8 cellular contexts compared by ENCODE assay signal in the genomic region with DNA sequence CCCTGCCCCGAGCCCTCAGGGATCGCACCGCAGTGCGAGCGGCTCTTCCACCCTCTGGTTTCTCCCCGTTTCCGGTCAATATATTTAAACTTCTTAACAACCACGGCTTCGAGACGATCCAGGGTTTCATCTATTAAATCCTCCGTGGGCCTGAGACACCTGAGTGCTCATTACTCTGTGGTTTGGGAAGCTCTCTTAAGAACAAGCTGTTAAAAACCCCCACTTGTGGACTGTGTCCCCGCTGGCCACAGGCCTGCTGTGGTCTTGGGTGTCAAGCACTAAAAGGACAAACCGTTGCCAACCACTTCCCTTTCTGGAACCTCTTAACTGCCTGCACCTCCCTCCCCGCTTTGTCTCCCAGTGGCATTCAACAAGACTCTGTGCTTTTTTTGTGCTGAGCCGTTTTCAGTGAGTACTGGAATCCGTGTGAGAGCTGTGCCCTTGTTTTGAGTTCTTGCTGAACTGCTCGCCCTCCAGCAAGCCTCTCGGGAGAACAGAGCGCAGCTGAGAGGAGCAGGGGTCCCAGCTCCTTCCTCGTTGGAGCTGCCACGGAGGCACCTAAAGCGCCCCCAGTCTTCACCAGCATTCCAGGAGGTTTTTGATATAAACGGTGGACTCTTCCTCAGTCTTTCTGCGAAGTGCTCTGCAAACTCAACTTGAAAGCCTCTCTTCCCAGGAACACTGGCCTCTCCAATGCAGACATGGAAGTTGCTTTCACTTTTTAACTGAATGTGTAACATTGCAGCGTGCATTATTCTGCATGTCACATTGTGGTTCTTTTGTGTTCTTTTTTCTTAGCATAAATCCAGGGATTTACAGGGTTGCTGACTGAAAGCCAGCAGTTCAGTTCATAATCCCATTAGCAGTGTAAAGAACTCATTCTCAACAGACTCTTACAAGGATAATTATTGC. TPM values are rescaled to one million over a fixed set of nuclear protein-coding genes. Genes with fewer than 3 reads are reported as not detected.
A peak's percentile ranks its signal among the peaks of the same experiment; 100 is the strongest.
DNase-seq lines count a peak whose midpoint lies in the region; FAIRE-seq and TF ChIP-seq lines count a peak whose summit lies in the region.

No MANE protein-coding gene starts in this region.

- H4K91ac ChIP-seq in H9 (ENCODE audit: insufficient read length, low read depth, low read length): no peak overlapping the region

- no peak overlapping the region for H2AK5ac ChIP-seq in H9 (ENCODE audit: insufficient read length, low read length)

- no peak overlapping the region for H4K8ac ChIP-seq in H9 (replicated peaks; ENCODE audit: insufficient read length, low read depth, low read length)

- H2AFZ ChIP-seq in H9 (ENCODE audit: low read length): peak overlapping the region; percentile 87

- H3K23ac ChIP-seq in H9 (ENCODE audit: insufficient read length, low read depth, low read length): no peak overlapping the region

- H4K20me1 ChIP-seq in H9 (ENCODE audit: control insufficient read depth, insufficient read depth, insufficient read length): no peaks in the 10 kb centered on the region

- no peak overlapping the region for H3T11ph ChIP-seq in H9 (ENCODE audit: low read length)

- CTCF ChIA-PET in MCF 10A (lab: Yijun Ruan, JAX): interaction anchor here (0.8 kb wide), 1 partner anchor 279 kb away, joined by 4 read pairs; no protein-coding TSS in a partner anchor

- H3K27me3 ChIP-seq in H9 (ENCODE audit: insufficient read depth, low read length): peaks cover 11% of the 10 kb centered on the region; the same call in 1 of the 2 replicates

- no peak overlapping the region for H2BK5ac ChIP-seq in H9 (ENCODE audit: insufficient read length, low read length)

- no peaks in the 10 kb centered on the region; the same call in 1 of the 2 replicates for H3K4me1 ChIP-seq in H9 (ENCODE audit: insufficient read depth, low read length)

- H2BK120ac ChIP-seq in H9 (ENCODE audit: low read depth, low read length, poor library complexity, severe bottlenecking): no peak overlapping the region

- H3K36me3 Mint-ChIP-seq in H9 (ENCODE audit: insufficient read depth in 1 of 3, low read depth in 3 of 3) (no peaks in the 10 kb centered on the region; a peak in 1 of 7 replicates), MCF 10A (ENCODE audit: insufficient read depth, unreplicated experiment) (no peaks in the 10 kb centered on the region)

- H2BK12ac ChIP-seq in H9 (ENCODE audit: insufficient read length, low read depth, low read length): no peak overlapping the region

- H3K9me3 Mint-ChIP-seq in H9 (no peaks in the 10 kb centered on the region; a peak in 1 of 5 replicates), MCF 10A (ENCODE audit: unreplicated experiment) (no peaks in the 10 kb centered on the region)

- no peak overlapping the region for H3K4ac ChIP-seq in H9 (ENCODE audit: low read depth, low read length)

- no peaks in the 10 kb centered on the region for H3K79me1 ChIP-seq in H9 (ENCODE audit: insufficient read depth, low read depth, low read length, poor library complexity, severe bottlenecking)

- no peak overlapping the region for H4K5ac ChIP-seq in H9 (ENCODE audit: insufficient read length, low read depth, low read length)

- peaks cover 6% of the 10 kb centered on the region for H3K23me2 ChIP-seq in H9 (ENCODE audit: insufficient read length, low read depth, low read length, poor library complexity, severe bottlenecking)

- no TSS peak for BruUV-seq in MCF 10A (replicated peaks; lab: Mats Ljungman, UMichigan)

- peak overlapping the region; percentile 70 for H3K4me2 ChIP-seq in H9 (ENCODE audit: insufficient read depth, insufficient read length, low read length)

- H3K9ac ChIP-seq in H9 (ENCODE audit: extremely low read depth, insufficient read length, low read length): no peak overlapping the region

- H3K27ac Mint-ChIP-seq in H9 (0 out of 7 replicates have a peak overlapping the region, but pooled peaks of 1 of the 3 experiments have one; percentile 49), MCF 10A (ENCODE audit: low read depth, unreplicated experiment) (no peak overlapping the region)

- no peak overlapping the region for H3K27ac ChIP-seq in H9 (ENCODE audit: insufficient read length, low read depth, low read length)

- DNase-seq in GDM1 (lab: John Stamatoyannopoulos, UW) (peak; percentile 94), H9 (peak; percentile 67), OCI-M1 (lab: John Stamatoyannopoulos, UW) (peak; percentile 92), MCF 10A (ENCODE audit: unreplicated experiment) (no peak), retinal pigment epithelial cell (ENCODE audit: low read depth) (peak; percentile 93), HTR-8/SVneo (ENCODE audit: insufficient read length, low spot score) (no peak), NCI-H774 (lab: John Stamatoyannopoulos, UW) (no peak)

- no peak overlapping the region for H3K56ac ChIP-seq in H9 (ENCODE audit: insufficient read length, low read depth, low read length)

- no peak for TF ChIP-seq CTCF in H9 (conservative IDR thresholded peaks at IDR 0.05)
- TF ChIP-seq CTCF in MCF 10A (IDR thresholded peaks at IDR 0.05; ENCODE audit: unreplicated experiment): no peak
- no peak for TF ChIP-seq CTCF in retinal pigment epithelial cell (conservative IDR thresholded peaks at IDR 0.05; ENCODE audit: low read depth, low read length)

- no peak overlapping the region for H2BK20ac ChIP-seq in H9 (ENCODE audit: low read depth, low read length, poor library complexity, severe bottlenecking)

- no peak for FAIRE-seq in HTR-8/SVneo (lab: Jason Lieb, UNC)

- intact Hi-C loops in MCF 10A (cut with micrococcal nuclease): loop anchor here (10.0 kb wide), 1 partner anchor 76 kb away; no protein-coding TSS in a partner anchor

- peaks cover 16 to 22% of the 10 kb centered on the region in 2 experiments for H3K4me1 Mint-ChIP-seq in H9
- peaks cover 30% of the 10 kb centered on the region for H3K4me1 Mint-ChIP-seq in MCF 10A (ENCODE audit: insufficient read depth, unreplicated experiment)

- H3K4me3 Mint-ChIP-seq in H9 (peak overlapping the region; percentile 77 to 87), MCF 10A (ENCODE audit: unreplicated experiment) (peak overlapping the region; percentile 68)

- peak overlapping the region; percentile 11; the same call in 1 of the 2 replicates for H3K14ac ChIP-seq in H9 (ENCODE audit: insufficient read depth, low read length)

- no peaks in the 10 kb centered on the region for H3K79me2 ChIP-seq in H9 (ENCODE audit: insufficient read depth, low read length)

- no peak overlapping the region for H2BK15ac ChIP-seq in H9 (ENCODE audit: low read depth, low read length)

- H3K9me3 ChIP-seq in H9 (ENCODE audit: control insufficient read depth, low read depth, low read length): no peaks in the 10 kb centered on the region

- POLR2A ChIA-PET in MCF 10A (lab: Yijun Ruan, JAX): no interaction called here

- no peak overlapping the region for H3K18ac ChIP-seq in H9 (ENCODE audit: insufficient read length, low read depth, low read length)

- H3K4me3 ChIP-seq in iPS-11a (ENCODE audit: low read depth, low read length): peak overlapping the region; percentile 47
- H3K4me3 ChIP-seq in retinal pigment epithelial cell (ENCODE audit: low read length): peak overlapping the region; percentile 54

- H3K27me3 Mint-ChIP-seq in H9 (ENCODE audit: low read depth) (peaks cover 84% of the 10 kb centered on the region), MCF 10A (ENCODE audit: insufficient read depth, unreplicated experiment) (no peaks in the 10 kb centered on the region)

- no CpG with 5 or more reads among the region's 25 CpGs for WGBS in H9 (ENCODE audit: extremely low coverage, insufficient read length, low lambda C conversion rate)

RNA-seq across cellular contexts. Expression of a gene that starts 0.7 kb away (rescaled TPM):
- 0.37 and 0.42 TPM in 2 replicates for total RNA-seq in H9 (2021)
- total RNA-seq in MCF 10A (2022): 55.2 and 61.9 TPM in 2 replicates

Comparison
In these comparisons a context has a peak if more than half of its experiments do, and no peak if none do; other contexts are left out.
1. DNase-seq: peak in GDM1 (single experiment), H9 (single experiment), OCI-M1 (single experiment) and retinal pigment epithelial cell (single experiment); none in MCF 10A (single experiment), HTR-8/SVneo (single experiment) and NCI-H774 (single experiment).
2. RNA of a gene that starts 0.7 kb away (total RNA-seq): 55.2 to 61.9 TPM in MCF 10A; 0.37 to 0.42 TPM in H9; every median in the first group is over 10 times any median in the second.